ENCODE assay signal across 8 cellular contexts in the genomic region with DNA sequence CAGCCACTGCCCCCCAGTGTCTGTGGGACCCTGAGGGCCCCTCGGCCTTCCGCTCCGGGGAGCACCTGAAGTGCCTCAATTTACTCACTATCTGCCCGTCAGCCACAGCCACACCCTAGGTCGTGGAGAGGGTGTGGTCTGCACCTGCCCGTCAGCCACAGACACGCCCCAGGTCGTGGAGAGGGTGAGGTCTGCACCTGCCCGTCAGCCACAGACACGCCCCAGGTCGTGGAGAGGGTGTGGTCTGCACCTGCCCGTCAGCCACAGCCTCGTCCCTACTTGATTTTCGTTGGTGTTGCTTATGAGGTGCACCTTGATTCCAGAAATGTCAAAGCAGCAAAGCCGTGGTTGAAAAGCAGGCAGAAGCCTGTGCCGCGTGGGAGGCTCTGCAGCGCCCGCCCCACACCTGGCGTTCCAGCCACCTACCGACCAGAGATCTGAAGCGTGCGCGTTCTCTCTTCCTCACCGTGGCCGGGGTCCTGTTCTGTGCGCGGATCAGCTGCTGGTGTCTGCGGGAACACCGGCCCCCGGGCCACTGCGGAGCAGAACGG.
DNase-seq lines count a peak whose midpoint lies in the region; ATAC-seq and TF ChIP-seq lines count a peak whose summit lies in the region.

No MANE protein-coding gene starts in this region.

- H3K27ac Mint-ChIP-seq in WTC11 (no peak overlapping the region), chondrocyte (ENCODE audit: unreplicated experiment) (no peak overlapping the region), endothelial cell (ENCODE audit: unreplicated experiment) (no peak overlapping the region)

- CTCF ChIA-PET in WTC11 (lab: Charles Lee) = interaction anchor here (0.6 to 3.5 kb wide), 3 partner anchors 9 to 19 kb away, joined by 4 to 24 read pairs (median 4); no protein-coding TSS in a partner anchor

- DNase-seq in WTC11 (ENCODE audit: low spot score) (peak; percentile 84), midbrain (lab: John Stamatoyannopoulos, UW) (no peak), chondrocyte (ENCODE audit: low spot score) (no peak), endothelial cell (ENCODE audit: low spot score) (no peak)
- peak; percentile 6 to 19 for DNase-seq in stimulated activated CD4-positive, alpha-beta T cell treated with anti-CD3 and anti-CD28 coated beads, Interleukin-4, amount 100 ng/mL, for 48 hours (ENCODE audit: low read depth in 2 of 2)

- H3K27me3 Mint-ChIP-seq in WTC11 (ENCODE audit: low read depth) (peaks cover 4% of the 10 kb centered on the region), chondrocyte (ENCODE audit: low read depth) (no peaks in the 10 kb centered on the region), endothelial cell (ENCODE audit: unreplicated experiment) (peaks cover 5% of the 10 kb centered on the region)

- peak overlapping the region; percentile 66 for H3K4me3 Mint-ChIP-seq in WTC11
- no peak overlapping the region for H3K4me3 Mint-ChIP-seq in chondrocyte (ENCODE audit: unreplicated experiment)
- no peak overlapping the region for H3K4me3 Mint-ChIP-seq in endothelial cell (ENCODE audit: unreplicated experiment)

- H3K4me3 ChIP-seq in HUES64 (ENCODE audit: low read length) = peak overlapping the region; percentile 27; the same call in 1 of the 2 replicates

- H3K27ac ChIP-seq in HUES64 (ENCODE audit: low read depth, low read length) = no peak overlapping the region

- peaks cover 29% of the 10 kb centered on the region for H3K9me3 ChIP-seq in HUES64 (ENCODE audit: insufficient read depth, low read depth, low read length)

- peaks cover 18% of the 10 kb centered on the region for H3K4me1 Mint-ChIP-seq in WTC11
- no peaks in the 10 kb centered on the region for H3K4me1 Mint-ChIP-seq in chondrocyte (ENCODE audit: low read depth)
- H3K4me1 Mint-ChIP-seq in endothelial cell (ENCODE audit: unreplicated experiment) = peaks cover 9% of the 10 kb centered on the region

- POLR2A ChIA-PET in WTC11 (lab: Charles Lee) = no interaction called here

- H3K36me3 Mint-ChIP-seq in WTC11 = no peaks in the 10 kb centered on the region
- H3K36me3 Mint-ChIP-seq in chondrocyte (ENCODE audit: low read depth) = no peaks in the 10 kb centered on the region
- H3K36me3 Mint-ChIP-seq in endothelial cell (ENCODE audit: low read depth, unreplicated experiment) = peaks cover 3% of the 10 kb centered on the region

- peaks cover 19% of the 10 kb centered on the region for H3K9me3 Mint-ChIP-seq in WTC11
- H3K9me3 Mint-ChIP-seq in chondrocyte (ENCODE audit: low read depth) = no peaks in the 10 kb centered on the region
- no peaks in the 10 kb centered on the region for H3K9me3 Mint-ChIP-seq in endothelial cell (ENCODE audit: unreplicated experiment)

- ATAC-seq in GM19372 (IDR thresholded peaks at IDR 0.05; ENCODE audit: low read depth, unreplicated experiment) = peak; percentile 67
- peak; percentile 100 for ATAC-seq in WTC11
- ATAC-seq in esophagus mucosa = peak; percentile 100

- 80% methylated on average over 33 of the region's 33 CpGs for WGBS in HUES64

- no peak overlapping the region for H3K9ac ChIP-seq in HUES64 (ENCODE audit: low read depth, low read length)

- no peaks in the 10 kb centered on the region for H3K36me3 ChIP-seq in HUES64 (ENCODE audit: insufficient read depth, low read length)

- H3K4me1 ChIP-seq in HUES64 (ENCODE audit: insufficient read depth, low read length) = no peaks in the 10 kb centered on the region

- no peak for TF ChIP-seq CTCF in WTC11 (IDR thresholded peaks at IDR 0.05)
- TF ChIP-seq CTCF in chondrocyte (IDR thresholded peaks at IDR 0.05) = no peak
- TF ChIP-seq CTCF in endothelial cell (IDR thresholded peaks at IDR 0.05; ENCODE audit: unreplicated experiment) = no peak

- H3K27me3 ChIP-seq in HUES64 (ENCODE audit: insufficient read depth, low read length) = peaks cover 4% of the 10 kb centered on the region; the same call in 1 of the 2 replicates

TF ChIP-seq in WTC11, 78 proteins besides CTCF, POLR2A, EP300 and RAD21:
- TF ChIP-seq JAZF1 (CRISPR knock-in tag; IDR thresholded peaks at IDR 0.05) (no peak), KAT7 (CRISPR knock-in tag; IDR thresholded peaks at IDR 0.05; ENCODE audit: borderline replicate concordance) (no peak), FOXK1 (CRISPR knock-in tag; IDR thresholded peaks at IDR 0.05) (no peak), ETV6 (CRISPR knock-in tag; IDR thresholded peaks at IDR 0.05) (no peak), ZNF532 (CRISPR knock-in tag; IDR thresholded peaks at IDR 0.05; ENCODE audit: borderline replicate concordance) (no peak), RELA (CRISPR knock-in tag; IDR thresholded peaks at IDR 0.05; ENCODE audit: borderline replicate concordance) (0 out of 2 replicates have a peak, but pooled peaks have one; percentile 51)

Comparison
In these comparisons a context has a peak if more than half of its experiments do, and no peak if none do; other contexts are left out.
1. DNase-seq: peak in WTC11 (single experiment) and stimulated activated CD4-positive, alpha-beta T cell treated with anti-CD3 and anti-CD28 coated beads, Interleukin-4, amount 100 ng/mL, for 48 hours (2 of 2); none in midbrain (single experiment), chondrocyte (single experiment) and endothelial cell (single experiment).
2. Peak in every context shown above with its lines, with median percentiles within 50 percentile points of each other: ATAC-seq.